In the genomic region with DNA sequence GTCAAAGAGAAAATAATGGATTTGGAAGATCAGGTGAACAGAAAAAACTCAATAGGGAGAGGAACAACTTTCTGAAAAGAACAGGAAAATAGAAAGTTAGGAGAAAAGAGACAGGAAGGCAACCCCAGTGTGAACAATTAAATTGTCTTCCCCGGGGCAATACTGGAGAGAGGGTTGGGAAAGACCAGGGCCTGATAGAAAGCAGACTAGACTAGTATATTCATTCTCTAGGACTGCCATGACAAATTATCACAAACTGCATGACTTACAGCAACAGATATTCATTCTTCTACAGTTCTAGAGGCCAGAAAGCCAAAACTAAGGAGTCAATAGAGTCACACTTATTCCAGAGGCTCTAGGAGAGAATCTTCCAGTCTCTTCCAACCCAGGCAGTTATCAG, we compare ENCODE assay signal across 22 cellular contexts.
"Had no signal": no experiment of that assay in that cellular context is flagged by ENCODE, and none has a peak within 500 bp of the region (broad histone marks: within the 10 kb centered on the region; RNA-seq: fewer than 3 reads in every experiment).

No MANE protein-coding gene starts in this region.

- DNase-seq: hypothalamus; immature natural killer cell; left ventricle myocardium inferior; mesendoderm; mucosa of descending colon; naive thymus-derived CD4-positive, alpha-beta T cell; ovary; retina; right cardiac atrium; sigmoid colon; small intestine; spleen; stimulated activated CD4-positive, alpha-beta T cell treated with anti-CD3 and anti-CD28 coated beads, Interleukin-4, amount 100 ng/mL, for 4 hours; stimulated activated CD8-positive, alpha-beta memory T cell treated with anti-CD3 and anti-CD28 coated beads, Interleukin-4, amount 100 ng/mL, for 48 hours; stimulated activated naive CD4-positive, alpha-beta T cell treated with Interleukin-2 at 50 U/mL for 16 hours; stimulated activated naive CD8-positive, alpha-beta T cell treated with anti-CD3 and anti-CD28 coated beads, Interleukin-15, amount 100 ng/mL, for 72 hours; substantia nigra; upper lobe of left lung had no signal

- H3K4me1 ChIP-seq: left ventricle myocardium inferior, prostate gland, spleen, tibial nerve, upper lobe of left lung, vagina had no signal

- H3K27me3 ChIP-seq: ovary, spleen, tibial nerve, upper lobe of left lung, vagina had no signal

- H3K27ac ChIP-seq: left ventricle myocardium inferior, ovary, prostate gland, sigmoid colon, spleen, tibial nerve, upper lobe of left lung, vagina had no signal

- H3K36me3 ChIP-seq: left ventricle myocardium inferior, ovary, prostate gland, sigmoid colon, spleen, tibial nerve, upper lobe of left lung, vagina had no signal

- H3K9me3 ChIP-seq: left ventricle myocardium inferior, mucosa of descending colon, ovary, prostate gland, sigmoid colon, spleen, tibial nerve, upper lobe of left lung, vagina had no signal

- H3K4me3 ChIP-seq: left ventricle myocardium inferior, lung, mucosa of descending colon, ovary, prostate gland, sigmoid colon, spleen, tibial nerve, upper lobe of left lung, vagina had no signal
